1 cellular context compared by ENCODE assay signal in the genomic region with DNA sequence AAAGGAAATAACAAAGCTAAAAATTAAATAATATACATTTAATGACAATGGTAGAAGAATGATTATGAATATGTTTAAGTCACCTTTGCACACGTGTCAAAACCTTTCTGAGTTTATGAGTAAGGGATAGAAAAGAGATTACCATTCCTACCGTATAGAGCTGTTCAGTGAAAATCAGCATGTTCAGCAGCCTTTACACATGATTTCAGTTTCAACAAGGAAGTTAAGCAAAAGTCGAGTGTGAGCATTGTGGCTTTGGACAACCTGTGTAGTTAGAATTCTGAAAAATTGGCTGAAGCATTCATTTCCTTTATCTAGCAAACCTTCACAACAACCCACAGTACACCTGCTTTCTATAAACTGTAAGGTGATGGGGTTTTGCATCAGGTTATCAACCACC.
TF ChIP-seq lines count a peak whose summit lies in the region.

No MANE protein-coding gene starts in this region.

TF ChIP-seq in GM12878, 131 proteins besides CTCF, POLR2A, EP300 and RAD21 (continued from another document):
- TF ChIP-seq RB1 (IDR thresholded peaks at IDR 0.05; ENCODE audit: borderline replicate concordance) (no peak), CHD1 (IDR thresholded peaks at IDR 0.05; ENCODE audit: low read depth, low read length) (no peak), PML (IDR thresholded peaks at IDR 0.05; ENCODE audit: low read length) (no peak), TBL1XR1 (IDR thresholded peaks at IDR 0.05; ENCODE audit: low read depth, low read length) (no peak), CBFB (IDR thresholded peaks at IDR 0.05; ENCODE audit: low read depth) (no peak), ZNF384 (IDR thresholded peaks at IDR 0.05; ENCODE audit: borderline replicate concordance, low read depth, low read length) (no peak), SMAD5 (IDR thresholded peaks at IDR 0.05; ENCODE audit: low read depth) (no peak), TARDBP (IDR thresholded peaks at IDR 0.05; ENCODE audit: borderline replicate concordance) (no peak), GABPA (IDR thresholded peaks at IDR 0.05; ENCODE audit: low read depth) (0 out of 2 replicates have a peak, but pooled peaks have one; percentile 12), MYC (IDR thresholded peaks at IDR 0.05; ENCODE audit: insufficient read depth, insufficient read length, insufficient replicate concordance, low read length, severe bottlenecking) (no peak), NFIC (IDR thresholded peaks at IDR 0.05; ENCODE audit: low read depth, low read length) (peak; percentile 20; the same call in 1 of the 2 replicates), BMI1 (IDR thresholded peaks at IDR 0.05; ENCODE audit: borderline replicate concordance) (no peak), JUNB (IDR thresholded peaks at IDR 0.05) (peak; percentile 20; the same call in 1 of the 2 replicates)
- TF ChIP-seq, protein P1, sequence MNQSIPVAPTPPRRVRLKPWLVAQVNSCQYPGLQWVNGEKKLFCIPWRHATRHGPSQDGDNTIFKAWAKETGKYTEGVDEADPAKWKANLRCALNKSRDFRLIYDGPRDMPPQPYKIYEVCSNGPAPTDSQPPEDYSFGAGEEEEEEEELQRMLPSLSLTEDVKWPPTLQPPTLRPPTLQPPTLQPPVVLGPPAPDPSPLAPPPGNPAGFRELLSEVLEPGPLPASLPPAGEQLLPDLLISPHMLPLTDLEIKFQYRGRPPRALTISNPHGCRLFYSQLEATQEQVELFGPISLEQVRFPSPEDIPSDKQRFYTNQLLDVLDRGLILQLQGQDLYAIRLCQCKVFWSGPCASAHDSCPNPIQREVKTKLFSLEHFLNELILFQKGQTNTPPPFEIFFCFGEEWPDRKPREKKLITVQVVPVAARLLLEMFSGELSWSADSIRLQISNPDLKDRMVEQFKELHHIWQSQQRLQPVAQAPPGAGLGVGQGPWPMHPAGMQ (IDR thresholded peaks at IDR 0.05; ENCODE audit: borderline replicate concordance) = no peak
- TF ChIP-seq, protein P2, sequence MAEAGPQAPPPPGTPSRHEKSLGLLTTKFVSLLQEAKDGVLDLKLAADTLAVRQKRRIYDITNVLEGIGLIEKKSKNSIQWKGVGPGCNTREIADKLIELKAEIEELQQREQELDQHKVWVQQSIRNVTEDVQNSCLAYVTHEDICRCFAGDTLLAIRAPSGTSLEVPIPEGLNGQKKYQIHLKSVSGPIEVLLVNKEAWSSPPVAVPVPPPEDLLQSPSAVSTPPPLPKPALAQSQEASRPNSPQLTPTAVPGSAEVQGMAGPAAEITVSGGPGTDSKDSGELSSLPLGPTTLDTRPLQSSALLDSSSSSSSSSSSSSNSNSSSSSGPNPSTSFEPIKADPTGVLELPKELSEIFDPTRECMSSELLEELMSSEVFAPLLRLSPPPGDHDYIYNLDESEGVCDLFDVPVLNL (IDR thresholded peaks at IDR 0.05; ENCODE audit: low read depth, low read length) = no peak
